ENCODE assay signal across 8 cellular contexts in the genomic region with DNA sequence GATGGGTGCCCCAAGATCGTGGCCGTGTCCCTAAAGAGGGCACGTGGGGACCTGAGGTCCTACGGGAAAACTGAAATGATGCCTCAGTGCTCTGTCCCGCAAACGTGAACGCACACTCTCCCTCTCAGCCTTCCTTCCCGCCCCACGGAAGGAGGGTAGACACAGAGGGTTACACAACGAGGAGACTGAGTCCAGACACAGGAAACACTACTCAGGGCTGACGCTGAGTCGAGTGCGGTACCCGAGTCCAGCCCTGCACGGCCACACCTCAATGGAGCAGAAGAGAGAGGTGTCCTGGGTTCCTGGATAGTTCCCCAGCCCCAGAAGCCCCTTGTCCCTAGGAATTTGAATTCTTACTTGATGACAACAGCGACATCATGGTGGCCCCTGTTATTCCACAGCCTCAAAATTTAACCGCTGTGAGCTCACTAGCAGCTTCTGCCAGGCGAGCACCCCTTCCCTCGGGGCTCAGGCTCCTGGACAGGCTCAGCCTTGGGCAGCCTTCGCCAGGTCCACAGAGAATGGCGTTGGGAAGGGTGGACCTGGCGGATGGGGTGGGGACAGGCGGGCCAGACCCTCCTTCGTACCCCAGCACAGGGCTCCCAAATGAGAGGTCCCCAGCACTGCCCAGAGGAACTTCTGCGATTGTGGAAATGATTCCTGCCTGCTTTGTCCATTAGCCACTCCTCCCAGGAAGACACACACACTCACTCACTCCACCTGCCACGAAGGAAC. TPM values are rescaled to one million over a fixed set of nuclear protein-coding genes. Genes with fewer than 3 reads are reported as not detected.
DNase-seq lines count a peak whose midpoint lies in the region; ATAC-seq and TF ChIP-seq lines count a peak whose summit lies in the region.

No MANE protein-coding gene starts in this region.

- H3K4me1 Mint-ChIP-seq in activated T-cell treated with anti-CD3 and anti-CD28 coated beads, Interleukin-2, amount 50 U/mL, for 72 hours (ENCODE audit: low read depth), result peaks cover 73% of the 10 kb centered on the region
- peaks cover 4% of the 10 kb centered on the region for H3K4me1 Mint-ChIP-seq in glutamatergic neuron (ENCODE audit: low read depth, unreplicated experiment)

- H3K79me2 ChIP-seq in ACC112 (ENCODE audit: control insufficient read depth, insufficient read depth, low read length, unreplicated experiment) (peaks cover 3% of the 10 kb centered on the region), Loucy (ENCODE audit: insufficient read depth, low read length) (peaks cover 66% of the 10 kb centered on the region)

- H3K27ac ChIP-seq in ACC112 (ENCODE audit: low read depth, low read length), result no peak overlapping the region

- no peaks in the 10 kb centered on the region for H3F3A ChIP-seq in Loucy (ENCODE audit: low read depth)

- H4K20me1 ChIP-seq in Loucy (ENCODE audit: insufficient read depth, low read length, poor library complexity, severe bottlenecking), result peaks cover 28% of the 10 kb centered on the region

- TF ChIP-seq CTCF in Loucy (conservative IDR thresholded peaks at IDR 0.05; ENCODE audit: low read length), result no peak
- no peak for TF ChIP-seq CTCF in glutamatergic neuron (IDR thresholded peaks at IDR 0.05; ENCODE audit: partially characterized antibody, unreplicated experiment)

- H3K4me3 ChIP-seq in ACC112 (ENCODE audit: low read depth, low read length), result peak overlapping the region; percentile 79
- peak overlapping the region; percentile 72 for H3K4me3 ChIP-seq in Loucy (ENCODE audit: low read length, poor library complexity, severe bottlenecking)

- no peaks in the 10 kb centered on the region for H3K9me2 ChIP-seq in Loucy (replicated peaks; ENCODE audit: low read depth, low read length)

- no peak for ATAC-seq in activated T-cell treated with anti-CD3 and anti-CD28 coated beads, Interleukin-2, amount 50 U/mL, for 72 hours (replicated peaks in 1 of 2)

- peaks cover 10 to 14% of the 10 kb centered on the region in 2 donors for H3K36me3 Mint-ChIP-seq in activated T-cell treated with anti-CD3 and anti-CD28 coated beads, Interleukin-2, amount 50 U/mL, for 72 hours (ENCODE audit: insufficient read depth in 2 of 2)
- peaks cover 4% of the 10 kb centered on the region for H3K36me3 Mint-ChIP-seq in glutamatergic neuron (ENCODE audit: unreplicated experiment)

- peak overlapping the region; percentile 96 for H3K4me2 ChIP-seq in Loucy (ENCODE audit: low read depth, low read length, poor library complexity, severe bottlenecking)

- H2AFZ ChIP-seq in ACC112 (ENCODE audit: low read length, unreplicated experiment) (no peak overlapping the region), Loucy (ENCODE audit: low read length) (peak overlapping the region; percentile 80)

- H3K27ac Mint-ChIP-seq in activated T-cell treated with anti-CD3 and anti-CD28 coated beads, Interleukin-2, amount 50 U/mL, for 72 hours, result peak overlapping the region; percentile 84
- peak overlapping the region; percentile 73 for H3K27ac Mint-ChIP-seq in glutamatergic neuron (ENCODE audit: unreplicated experiment)

- H3K9me3 ChIP-seq in Loucy (ENCODE audit: insufficient read depth, low read depth, low read length), result no peaks in the 10 kb centered on the region

- H3K9ac ChIP-seq in Loucy (ENCODE audit: low read depth, low read length, poor library complexity, severe bottlenecking), result peak overlapping the region; percentile 82

- peak; percentile 35 to 52 for DNase-seq in activated T-cell treated with anti-CD3 and anti-CD28 coated beads, Interleukin-2, amount 50 U/mL, for 72 hours
- DNase-seq in glutamatergic neuron (peak; percentile 23), posterior cingulate gyrus (peak in 6 of 10 donors; percentile 2 to 88 (median 44)), retina (no peak), 8988T (no peak), HPDE6-E6E7 (ENCODE audit: extremely low spot score) (no peak)

- intact Hi-C loops in posterior cingulate gyrus (cut with DNase I), result loop anchor here (10.0 kb wide), 1 partner anchor 257 kb away; a partner anchor contains a TSS

- no peaks in the 10 kb centered on the region for H3K36me3 ChIP-seq in ACC112 (ENCODE audit: insufficient read depth, low read length)
- peaks cover 4% of the 10 kb centered on the region; the same call in 1 of the 2 replicates for H3K36me3 ChIP-seq in Loucy (ENCODE audit: insufficient read depth, low read length)

- H3K27me3 ChIP-seq in ACC112 (ENCODE audit: insufficient read depth, low read length) (no peaks in the 10 kb centered on the region), Loucy (ENCODE audit: insufficient read depth, low read length, poor library complexity, severe bottlenecking) (no peaks in the 10 kb centered on the region)

- H3K4me3 Mint-ChIP-seq in activated T-cell treated with anti-CD3 and anti-CD28 coated beads, Interleukin-2, amount 50 U/mL, for 72 hours, result peak overlapping the region; percentile 94 to 97
- H3K4me3 Mint-ChIP-seq in glutamatergic neuron (ENCODE audit: unreplicated experiment), result peak overlapping the region; percentile 89

- peaks cover 36% of the 10 kb centered on the region for H3K4me1 ChIP-seq in ACC112 (ENCODE audit: control insufficient read depth, insufficient read depth, low read length, unreplicated experiment)
- peaks cover 59% of the 10 kb centered on the region for H3K4me1 ChIP-seq in Loucy (ENCODE audit: insufficient read depth, low read length, poor library complexity, severe bottlenecking)

- no peaks in the 10 kb centered on the region for H3K9me3 Mint-ChIP-seq in activated T-cell treated with anti-CD3 and anti-CD28 coated beads, Interleukin-2, amount 50 U/mL, for 72 hours
- H3K9me3 Mint-ChIP-seq in glutamatergic neuron (ENCODE audit: unreplicated experiment), result peaks cover 6% of the 10 kb centered on the region

- no peaks in the 10 kb centered on the region for H3K27me3 Mint-ChIP-seq in activated T-cell treated with anti-CD3 and anti-CD28 coated beads, Interleukin-2, amount 50 U/mL, for 72 hours (ENCODE audit: low read depth)
- peaks cover 16% of the 10 kb centered on the region for H3K27me3 Mint-ChIP-seq in glutamatergic neuron (ENCODE audit: unreplicated experiment)

RNA-seq across cellular contexts. Expression of a gene that starts 1.0 kb away (rescaled TPM):
- total RNA-seq in activated T-cell treated with anti-CD3 and anti-CD28 coated beads, Interleukin-2, amount 50 U/mL, for 72 hours, result 10 to 100 TPM; 74.0 to 77.3 TPM
- 20.9 TPM for total RNA-seq in glutamatergic neuron (ENCODE audit: unreplicated experiment)

RNA-seq across cellular contexts. Expression of a gene that starts 7.1 kb away (rescaled TPM):
- total RNA-seq in activated T-cell treated with anti-CD3 and anti-CD28 coated beads, Interleukin-2, amount 50 U/mL, for 72 hours, result 1 to 10 TPM; 7.1 to 7.3 TPM
- total RNA-seq in glutamatergic neuron (ENCODE audit: unreplicated experiment), result 2.8 TPM

RNA-seq across cellular contexts. Expression of a gene that starts 9.5 kb away (rescaled TPM):
- total RNA-seq in activated T-cell treated with anti-CD3 and anti-CD28 coated beads, Interleukin-2, amount 50 U/mL, for 72 hours, result 10 to 100 TPM; 31.6 to 44.9 TPM
- total RNA-seq in glutamatergic neuron (ENCODE audit: unreplicated experiment), result 9.0 TPM

RNA-seq across cellular contexts. Expression of a gene that starts 19.2 kb away (rescaled TPM):
- total RNA-seq in activated T-cell treated with anti-CD3 and anti-CD28 coated beads, Interleukin-2, amount 50 U/mL, for 72 hours, result 10 to 100 TPM; 36.9 to 43.7 TPM
- 67.1 TPM for total RNA-seq in glutamatergic neuron (ENCODE audit: unreplicated experiment)

RNA-seq across cellular contexts. Expression of a gene that starts 58.0 kb away (rescaled TPM):
- total RNA-seq in activated T-cell treated with anti-CD3 and anti-CD28 coated beads, Interleukin-2, amount 50 U/mL, for 72 hours, result 10 to 100 TPM; 48.2 to 50.7 TPM
- total RNA-seq in glutamatergic neuron (ENCODE audit: unreplicated experiment), result 1.5 TPM

Comparison
In these comparisons a context has a peak if more than half of its experiments do, and no peak if none do; other contexts are left out.
1. DNase-seq: peak in activated T-cell treated with anti-CD3 and anti-CD28 coated beads, Interleukin-2, amount 50 U/mL, for 72 hours (2 of 2), glutamatergic neuron (single experiment) and posterior cingulate gyrus (6 of 10); none in retina (single experiment), 8988T (single experiment) and HPDE6-E6E7 (single experiment).